Comparison of ENCODE assay signal across 12 cellular contexts in genomic region chrX:40953369-40953768, GRCh38.
DNase-seq lines count a peak whose midpoint lies in the region; ATAC-seq and TF ChIP-seq lines count a peak whose summit lies in the region.
"Had no signal": no experiment of that assay in that cellular context is flagged by ENCODE, and none has a peak within 500 bp of the region (broad histone marks: within the 10 kb centered on the region; RNA-seq: fewer than 3 reads in every experiment).

No MANE protein-coding gene starts in this region.

- intact Hi-C loops in ascending aorta (cut with DNase I) (no loop called here), A673 (cut with micrococcal nuclease; ENCODE audit: unreplicated experiment) (no loop called here)

- peak overlapping the region; percentile 66 for H3K9ac ChIP-seq in OCI-LY3 (ENCODE audit: low read length)

- CTCF ChIA-PET in activated CD4-positive, alpha-beta T cell treated with anti-CD3 and anti-CD28 coated beads, Interleukin-2, amount 10 ng/mL, durations not matched to agents 7 days and 5 days (lab: Charles Lee): no interaction called here
- CTCF ChIA-PET in A673 (lab: Charles Lee): no interaction called here

- peak overlapping the region; percentile 53 for H3K4me3 Mint-ChIP-seq in activated CD4-positive, alpha-beta T cell treated with anti-CD3 and anti-CD28 coated beads, Interleukin-2, amount 10 ng/mL, durations not matched to agents 7 days and 5 days
- no peak overlapping the region for H3K4me3 Mint-ChIP-seq in osteocyte (ENCODE audit: unreplicated experiment)

- H3K27me3 Mint-ChIP-seq in activated CD4-positive, alpha-beta T cell treated with anti-CD3 and anti-CD28 coated beads, Interleukin-2, amount 10 ng/mL, durations not matched to agents 7 days and 5 days: no peaks in the 10 kb centered on the region
- no peaks in the 10 kb centered on the region for H3K27me3 Mint-ChIP-seq in osteocyte (ENCODE audit: unreplicated experiment)

- no TSS peak for BruUV-seq in A673 (replicated peaks; lab: Mats Ljungman, UMichigan)

- peak overlapping the region; percentile 54 for H3K27ac Mint-ChIP-seq in activated CD4-positive, alpha-beta T cell treated with anti-CD3 and anti-CD28 coated beads, Interleukin-2, amount 10 ng/mL, durations not matched to agents 7 days and 5 days
- H3K27ac Mint-ChIP-seq in osteocyte (ENCODE audit: unreplicated experiment): peak overlapping the region; percentile 81

- H3K4me2 ChIP-seq in OCI-LY3 (ENCODE audit: low read length): peak overlapping the region; percentile 87

- H3K27me3 ChIP-seq in OCI-LY3 (ENCODE audit: low read depth, low read length) (no peaks in the 10 kb centered on the region), ascending aorta (no peaks in the 10 kb centered on the region), A673 (replicated peaks; ENCODE audit: insufficient read depth, low read depth, low read length, poor library complexity) (no peaks in the 10 kb centered on the region)
- H3K27me3 ChIP-seq: cardiac muscle cell had no signal

- H3K4me3 ChIP-seq in OCI-LY3 (ENCODE audit: low read length) (peak overlapping the region; percentile 70), ascending aorta (no peak overlapping the region), A673 (ENCODE audit: low read depth, low read length, poor library complexity, severe bottlenecking) (no peak overlapping the region)
- H3K4me3 ChIP-seq: cardiac muscle cell, pancreas had no signal

- H3K27ac ChIP-seq in OCI-LY3 (ENCODE audit: low read length): peak overlapping the region; percentile 93
- no peak overlapping the region for H3K27ac ChIP-seq in ascending aorta
- H3K27ac ChIP-seq in A673 (ENCODE audit: low read depth, low read length, poor library complexity, severe bottlenecking): no peak overlapping the region
- H3K27ac ChIP-seq: cardiac muscle cell, pancreas had no signal

- H3K36me3 Mint-ChIP-seq in activated CD4-positive, alpha-beta T cell treated with anti-CD3 and anti-CD28 coated beads, Interleukin-2, amount 10 ng/mL, durations not matched to agents 7 days and 5 days (ENCODE audit: low read depth): peaks cover 4% of the 10 kb centered on the region
- no peaks in the 10 kb centered on the region for H3K36me3 Mint-ChIP-seq in osteocyte (ENCODE audit: unreplicated experiment)

- ATAC-seq in HG02623 (IDR thresholded peaks at IDR 0.05; ENCODE audit: unreplicated experiment): peak; percentile 47

- peak overlapping the region; percentile 12; the same call in 1 of the 2 replicates for H2AFZ ChIP-seq in OCI-LY3 (ENCODE audit: low read depth, low read length)

- H3K36me3 ChIP-seq in OCI-LY3 (replicated peaks; ENCODE audit: low read depth, low read length) (no peaks in the 10 kb centered on the region), ascending aorta (no peaks in the 10 kb centered on the region), A673 (ENCODE audit: insufficient read depth, low read length, poor library complexity, severe bottlenecking) (no peaks in the 10 kb centered on the region)
- H3K36me3 ChIP-seq: cardiac muscle cell, pancreas had no signal

- H4K20me1 ChIP-seq in OCI-LY3 (ENCODE audit: insufficient read depth, low read length): no peaks in the 10 kb centered on the region

- no peak for DNase-seq in activated CD4-positive, alpha-beta T cell treated with anti-CD3 and anti-CD28 coated beads, Interleukin-2, amount 10 ng/mL, durations not matched to agents 7 days and 5 days
- DNase-seq in activated CD4-positive, alpha-beta T cell treated with anti-CD3 and anti-CD28 coated beads for 1 hour: no peak
- no peak for DNase-seq in osteocyte (ENCODE audit: extremely low spot score, unreplicated experiment)
- no peak for DNase-seq in ascending aorta (ENCODE audit: low spot score in 2 of 2)
- DNase-seq in GF-D8 (lab: John Stamatoyannopoulos, UW): no peak
- DNase-seq in A673 (ENCODE audit: low spot score): no peak
- DNase-seq: NCI-H446, pancreas, trophoblast cell had no signal

- peaks cover 20% of the 10 kb centered on the region for H3K4me1 Mint-ChIP-seq in activated CD4-positive, alpha-beta T cell treated with anti-CD3 and anti-CD28 coated beads, Interleukin-2, amount 10 ng/mL, durations not matched to agents 7 days and 5 days
- H3K4me1 Mint-ChIP-seq in osteocyte (ENCODE audit: unreplicated experiment): peaks cover 6% of the 10 kb centered on the region

- H3K79me2 ChIP-seq in OCI-LY3 (ENCODE audit: low read length): no peaks in the 10 kb centered on the region

- POLR2A ChIA-PET in activated CD4-positive, alpha-beta T cell treated with anti-CD3 and anti-CD28 coated beads, Interleukin-2, amount 10 ng/mL, durations not matched to agents 7 days and 5 days (lab: Charles Lee): no interaction called here
- POLR2A ChIA-PET in A673 (lab: Charles Lee; ENCODE audit: low non-redundant PET): interaction anchor here (0.9 kb wide), 1 partner anchor 100 kb away, joined by 3 read pairs; no protein-coding TSS in a partner anchor

- H3K4me1 ChIP-seq in OCI-LY3 (ENCODE audit: low read length): peaks cover 37% of the 10 kb centered on the region
- H3K4me1 ChIP-seq in ascending aorta: peaks cover 0 to 3% of the 10 kb centered on the region in 2 donors
- H3K4me1 ChIP-seq in A673 (ENCODE audit: insufficient read depth, low read length, poor library complexity, severe bottlenecking): no peaks in the 10 kb centered on the region
- H3K4me1 ChIP-seq: pancreas had no signal

- H3K9me3 Mint-ChIP-seq in activated CD4-positive, alpha-beta T cell treated with anti-CD3 and anti-CD28 coated beads, Interleukin-2, amount 10 ng/mL, durations not matched to agents 7 days and 5 days: peaks cover 4% of the 10 kb centered on the region
- peaks cover 14% of the 10 kb centered on the region for H3K9me3 Mint-ChIP-seq in osteocyte (ENCODE audit: unreplicated experiment)

- H3K9me3 ChIP-seq in OCI-LY3 (ENCODE audit: insufficient read depth, low read length) (no peaks in the 10 kb centered on the region), ascending aorta (no peaks in the 10 kb centered on the region), A673 (ENCODE audit: low read depth, low read length, poor library complexity, severe bottlenecking) (no peaks in the 10 kb centered on the region)
- H3K9me3 ChIP-seq: pancreas had no signal

- TF ChIP-seq CTCF in OCI-LY3 (IDR thresholded peaks at IDR 0.05; ENCODE audit: low read depth, low read length) (no peak), osteocyte (IDR thresholded peaks at IDR 0.05) (no peak), ascending aorta (IDR thresholded peaks at IDR 0.05) (no peak), A673 (conservative IDR thresholded peaks at IDR 0.05; ENCODE audit: low read depth, low read length) (no peak)
